8 cellular contexts compared by ENCODE assay signal in genomic region chr1:160204526-160205241, GRCh38.
DNase-seq lines count a peak whose midpoint lies in the region; ATAC-seq and TF ChIP-seq lines count a peak whose summit lies in the region.

No MANE protein-coding gene starts in this region.

- ATAC-seq in GM19043 (IDR thresholded peaks at IDR 0.05; ENCODE audit: low read depth, unreplicated experiment), result peak; percentile 51
- ATAC-seq in HG03196 (IDR thresholded peaks at IDR 0.05; ENCODE audit: unreplicated experiment), result peak; percentile 65

- H3K9me3 Mint-ChIP-seq in stimulated activated naive CD8-positive, alpha-beta T cell treated with anti-CD3 and anti-CD28 coated beads, Interleukin-15, Interleukin-2, amounts not matched to agents 100 ng/mL and 50 ng/mL, for 24 hours, result no peaks in the 10 kb centered on the region

- peak overlapping the region; percentile 76 for H3K27ac Mint-ChIP-seq in stimulated activated naive CD8-positive, alpha-beta T cell treated with anti-CD3 and anti-CD28 coated beads, Interleukin-15, Interleukin-2, amounts not matched to agents 100 ng/mL and 50 ng/mL, for 24 hours

- H3K27me3 ChIP-seq in WERI-Rb-1 (ENCODE audit: insufficient read depth, low read depth, severe bottlenecking) (no peaks in the 10 kb centered on the region), iPS DF 6.9 (ENCODE audit: control insufficient read depth, insufficient read depth, low read length) (no peaks in the 10 kb centered on the region)

- peaks cover 8% of the 10 kb centered on the region; the same call in 1 of the 2 replicates for H3K4me1 ChIP-seq in iPS DF 6.9 (ENCODE audit: control insufficient read depth, insufficient read depth, low read length)

- H3K36me3 ChIP-seq in WERI-Rb-1, result peaks cover 34% of the 10 kb centered on the region
- no peaks in the 10 kb centered on the region for H3K36me3 ChIP-seq in iPS DF 6.9 (ENCODE audit: control insufficient read depth, insufficient read depth, low read length)

- peaks cover 45% of the 10 kb centered on the region for H3K4me1 Mint-ChIP-seq in stimulated activated naive CD8-positive, alpha-beta T cell treated with anti-CD3 and anti-CD28 coated beads, Interleukin-15, Interleukin-2, amounts not matched to agents 100 ng/mL and 50 ng/mL, for 24 hours (ENCODE audit: low read depth)

- H3K4me3 Mint-ChIP-seq in stimulated activated naive CD8-positive, alpha-beta T cell treated with anti-CD3 and anti-CD28 coated beads, Interleukin-15, Interleukin-2, amounts not matched to agents 100 ng/mL and 50 ng/mL, for 24 hours, result peak overlapping the region; percentile 85

- H3K4me3 ChIP-seq in WERI-Rb-1 (ENCODE audit: low read depth, low read length) (no peak overlapping the region), iPS DF 6.9 (ENCODE audit: low read length) (peak overlapping the region; percentile 20; the same call in 1 of the 2 replicates)

- peak overlapping the region; percentile 43 for H3K27ac ChIP-seq in WERI-Rb-1
- no peak overlapping the region for H3K27ac ChIP-seq in iPS DF 6.9 (ENCODE audit: low read length)

- H3K9me3 ChIP-seq in WERI-Rb-1 (ENCODE audit: severe bottlenecking) (no peaks in the 10 kb centered on the region), iPS DF 6.9 (ENCODE audit: control insufficient read depth, insufficient read depth, low read length) (no peaks in the 10 kb centered on the region)

- no CpG with 5 or more reads among the region's 7 CpGs for WGBS in iPS DF 6.9 (ENCODE audit: insufficient coverage, insufficient read length)

- H3K36me3 Mint-ChIP-seq in stimulated activated naive CD8-positive, alpha-beta T cell treated with anti-CD3 and anti-CD28 coated beads, Interleukin-15, Interleukin-2, amounts not matched to agents 100 ng/mL and 50 ng/mL, for 24 hours (ENCODE audit: low read depth), result peaks cover 12% of the 10 kb centered on the region

- no peak for TF ChIP-seq CTCF in WERI-Rb-1 (IDR thresholded peaks at IDR 0.05; ENCODE audit: low read depth, low read length)

- no peaks in the 10 kb centered on the region for H3K27me3 Mint-ChIP-seq in stimulated activated naive CD8-positive, alpha-beta T cell treated with anti-CD3 and anti-CD28 coated beads, Interleukin-15, Interleukin-2, amounts not matched to agents 100 ng/mL and 50 ng/mL, for 24 hours

- DNase-seq in CD1c-positive myeloid dendritic cell (ENCODE audit: extremely low spot score) (peak; percentile 84), WERI-Rb-1 (no peak), iPS DF 6.9 (ENCODE audit: low read depth, low spot score) (no peak), COLO668 (lab: John Stamatoyannopoulos, UW; ENCODE audit: unreplicated experiment) (no peak), DMS79 treated with DMSO at 0.1 percent for 48 hours (lab: John Stamatoyannopoulos, UW) (no peak)
